21 cellular contexts compared by ENCODE assay signal in genomic region chr2:88683160-88684021, GRCh38.
"Had no signal": no experiment of that assay in that cellular context is flagged by ENCODE, and none has a peak within 500 bp of the region (broad histone marks: within the 10 kb centered on the region; RNA-seq: fewer than 3 reads in every experiment).

No MANE protein-coding gene starts in this region.

- H3K27me3 ChIP-seq: dorsolateral prefrontal cortex, left lung, upper lobe of right lung had no signal

- DNase-seq: activated CD4-positive, alpha-beta memory T cell treated with anti-CD3 and anti-CD28 coated beads, Interleukin-2, amount 10 ng/mL, durations not matched to agents 7 days and 5 days; activated CD4-positive, alpha-beta T cell treated with anti-CD3 and anti-CD28 coated beads for 4 hours; activated CD8-positive, alpha-beta memory T cell treated with anti-CD3 and anti-CD28 coated beads, Interleukin-2, amount 10 ng/mL, durations not matched to agents 7 days and 5 days; activated naive CD8-positive, alpha-beta T cell treated with anti-CD3 and anti-CD28 coated beads for 36 hours; amygdala; caudate nucleus; dorsolateral prefrontal cortex; hypothalamus; left lung; nephron progenitor cell; retina; stimulated activated CD4-positive, alpha-beta T cell treated with anti-CD3 and anti-CD28 coated beads, Interleukin-1b, Interleukin-23, amount 100 ng/mL, for 48 hours; stimulated activated CD8-positive, alpha-beta memory T cell treated with anti-CD3 and anti-CD28 coated beads, Interleukin-4, amount 100 ng/mL, for 48 hours; stimulated activated naive CD4-positive, alpha-beta T cell; upper lobe of right lung had no signal

- H3K9me3 ChIP-seq: upper lobe of right lung had no signal

- H3K27me3 Mint-ChIP-seq: activated CD4-positive, alpha-beta memory T cell treated with anti-CD3 and anti-CD28 coated beads, Interleukin-2, amount 10 ng/mL, durations not matched to agents 7 days and 5 days; activated naive CD8-positive, alpha-beta T cell treated with anti-CD3 and anti-CD28 coated beads for 36 hours; brain had no signal

- H3K27ac ChIP-seq: dorsolateral prefrontal cortex, left lung, upper lobe of right lung had no signal

- ATAC-seq: activated CD8-positive, alpha-beta memory T cell treated with anti-CD3 and anti-CD28 coated beads, Interleukin-2, amount 10 ng/mL, durations not matched to agents 7 days and 5 days; left lung; upper lobe of right lung; WTC11 had no signal

- H3K36me3 ChIP-seq: left lung, upper lobe of right lung had no signal

- H3K4me3 Mint-ChIP-seq: activated CD4-positive, alpha-beta memory T cell treated with anti-CD3 and anti-CD28 coated beads, Interleukin-2, amount 10 ng/mL, durations not matched to agents 7 days and 5 days; activated CD8-positive, alpha-beta memory T cell treated with anti-CD3 and anti-CD28 coated beads, Interleukin-2, amount 10 ng/mL, durations not matched to agents 7 days and 5 days; activated naive CD8-positive, alpha-beta T cell treated with anti-CD3 and anti-CD28 coated beads for 36 hours; brain; nephron progenitor cell; T-helper 2 cell treated with Interferon-gamma antibody and Interleukin-4, amounts not matched to agents 5 μg/mL and 100 μg/mL, for 36 hours; WTC11 had no signal

- FAIRE-seq: frontal cortex, keratinocyte, TTC549 had no signal

- H3K27ac Mint-ChIP-seq: activated CD4-positive, alpha-beta memory T cell treated with anti-CD3 and anti-CD28 coated beads, Interleukin-2, amount 10 ng/mL, durations not matched to agents 7 days and 5 days; activated CD8-positive, alpha-beta memory T cell treated with anti-CD3 and anti-CD28 coated beads, Interleukin-2, amount 10 ng/mL, durations not matched to agents 7 days and 5 days; activated naive CD8-positive, alpha-beta T cell treated with anti-CD3 and anti-CD28 coated beads for 36 hours; brain; nephron progenitor cell; T-helper 2 cell treated with Interferon-gamma antibody and Interleukin-4, amounts not matched to agents 5 μg/mL and 100 μg/mL, for 36 hours; WTC11 had no signal

- H3K4me3 ChIP-seq: dorsolateral prefrontal cortex, left lung, upper lobe of right lung had no signal

- H3K4me1 Mint-ChIP-seq: activated CD4-positive, alpha-beta memory T cell treated with anti-CD3 and anti-CD28 coated beads, Interleukin-2, amount 10 ng/mL, durations not matched to agents 7 days and 5 days; activated CD8-positive, alpha-beta memory T cell treated with anti-CD3 and anti-CD28 coated beads, Interleukin-2, amount 10 ng/mL, durations not matched to agents 7 days and 5 days; brain; nephron progenitor cell; WTC11 had no signal
